Comparison of ENCODE assay signal across 1 cellular context in the genomic region with DNA sequence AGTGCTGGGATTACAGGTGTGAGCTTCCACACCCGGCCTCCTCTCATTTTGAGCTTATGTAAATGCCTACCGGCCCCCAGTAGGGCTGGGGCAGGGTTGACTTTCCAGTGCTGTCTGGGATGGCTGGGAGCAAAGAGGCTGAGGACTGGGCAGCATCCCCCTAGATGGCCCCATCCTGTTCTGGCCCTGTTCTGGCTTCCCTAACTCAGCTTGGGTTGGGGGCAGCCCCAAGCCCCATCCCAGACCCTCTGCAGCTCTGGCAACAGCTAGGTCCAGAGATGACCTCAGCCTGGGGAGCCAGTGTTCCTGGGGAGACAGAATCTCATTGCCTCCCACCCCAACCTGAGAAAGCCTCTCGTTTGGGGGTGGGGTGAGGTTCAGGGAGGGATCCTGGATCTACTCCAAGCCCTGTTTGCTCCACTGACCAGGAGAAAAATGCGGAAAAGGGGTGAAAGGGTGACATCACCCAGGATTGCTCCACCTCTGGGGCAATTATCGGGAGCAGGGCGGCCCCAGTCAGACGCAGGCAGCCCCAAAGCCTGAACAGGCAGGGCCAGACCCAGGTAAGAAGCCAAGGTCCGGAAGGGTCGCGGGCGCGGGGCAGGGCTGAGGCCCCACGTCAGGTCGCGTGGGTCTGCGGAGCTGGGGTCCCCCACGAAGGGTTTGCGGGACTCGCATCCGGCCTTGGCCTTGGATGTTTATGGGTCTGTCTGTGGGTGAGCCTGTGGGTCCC.
TF ChIP-seq lines count a peak whose summit lies in the region.

Gene PNPLA2, plus strand, starts transcription at position 519 of the 733 bp plus-strand sequence. CDS start 805 bp downstream, outside the sequence.

TF ChIP-seq in HepG2, 621 proteins besides CTCF, POLR2A, EP300 and RAD21 (continued from another document and continues in another):
- TF ChIP-seq ZBED4 (CRISPR knock-in tag; IDR thresholded peaks at IDR 0.05; ENCODE audit: borderline replicate concordance) (0 out of 2 replicates have a peak, but pooled peaks have one; percentile 10), ZBTB10 (CRISPR knock-in tag; IDR thresholded peaks at IDR 0.05; ENCODE audit: borderline replicate concordance) (peak; percentile 89), KLF11 (CRISPR knock-in tag; IDR thresholded peaks at IDR 0.05) (no peak), ZNF101 (CRISPR knock-in tag; IDR thresholded peaks at IDR 0.05; ENCODE audit: borderline replicate concordance, low read depth) (no peak), ZMYM2 (CRISPR knock-in tag; IDR thresholded peaks at IDR 0.05) (0 out of 2 replicates have a peak, but pooled peaks have one; percentile 21), GATAD2A (CRISPR knock-in tag; IDR thresholded peaks at IDR 0.05) (peak; percentile 37; the same call in 1 of the 2 replicates), ZNF143 (CRISPR knock-in tag; IDR thresholded peaks at IDR 0.05) (no peak), ZBTB40 (IDR thresholded peaks at IDR 0.05) (no peak), ZBTB40 (CRISPR knock-in tag; IDR thresholded peaks at IDR 0.05) (peak; percentile 73), ELF1 (CRISPR knock-in tag; IDR thresholded peaks at IDR 0.05) (peak; percentile 80), ZNF232 (CRISPR knock-in tag; IDR thresholded peaks at IDR 0.05; ENCODE audit: borderline replicate concordance) (no peak), ZNF800 (CRISPR knock-in tag; IDR thresholded peaks at IDR 0.05) (no peak), JUN (CRISPR knock-in tag; IDR thresholded peaks at IDR 0.05) (peak; percentile 88; the same call in 1 of the 2 replicates), PHF5A (CRISPR knock-in tag; IDR thresholded peaks at IDR 0.05; ENCODE audit: low read depth, unreplicated experiment) (peak; percentile 7), YEATS2 (CRISPR knock-in tag; IDR thresholded peaks at IDR 0.05; ENCODE audit: borderline replicate concordance) (peak; percentile 29; the same call in 1 of the 2 replicates), KLF15 (CRISPR knock-in tag; IDR thresholded peaks at IDR 0.05; ENCODE audit: borderline replicate concordance) (peak; percentile 77; the same call in 1 of the 2 replicates), XBP1 (CRISPR knock-in tag; IDR thresholded peaks at IDR 0.05) (no peak), ZNF138 (CRISPR knock-in tag; IDR thresholded peaks at IDR 0.05; ENCODE audit: low read depth) (no peak), ELF4 (CRISPR knock-in tag; IDR thresholded peaks at IDR 0.05; ENCODE audit: borderline replicate concordance) (peak; percentile 66; the same call in 1 of the 2 replicates), PPARG (CRISPR knock-in tag; conservative IDR thresholded peaks at IDR 0.05) (peak; percentile 49; the same call in 1 of the 2 replicates), HOXA3 (CRISPR knock-in tag; IDR thresholded peaks at IDR 0.05) (peak; percentile 18; the same call in 1 of the 2 replicates), ZNF883 (CRISPR knock-in tag; IDR thresholded peaks at IDR 0.05; ENCODE audit: not compliant biosample characterization) (peak; percentile 22), TBX3 (IDR thresholded peaks at IDR 0.05; ENCODE audit: borderline replicate concordance) (no peak), ADNP (CRISPR knock-in tag; IDR thresholded peaks at IDR 0.05) (no peak), GATA4 (IDR thresholded peaks at IDR 0.05; ENCODE audit: borderline replicate concordance, low read depth) (0 out of 2 replicates have a peak, but pooled peaks have one; percentile 27), SALL1 (CRISPR knock-in tag; IDR thresholded peaks at IDR 0.05) (peak; percentile 26; the same call in 1 of the 2 replicates), IRF9 (CRISPR knock-in tag; IDR thresholded peaks at IDR 0.05; ENCODE audit: borderline replicate concordance) (no peak), ZNF274 (CRISPR knock-in tag; IDR thresholded peaks at IDR 0.05) (no peak)
- TF ChIP-seq, protein P1, sequence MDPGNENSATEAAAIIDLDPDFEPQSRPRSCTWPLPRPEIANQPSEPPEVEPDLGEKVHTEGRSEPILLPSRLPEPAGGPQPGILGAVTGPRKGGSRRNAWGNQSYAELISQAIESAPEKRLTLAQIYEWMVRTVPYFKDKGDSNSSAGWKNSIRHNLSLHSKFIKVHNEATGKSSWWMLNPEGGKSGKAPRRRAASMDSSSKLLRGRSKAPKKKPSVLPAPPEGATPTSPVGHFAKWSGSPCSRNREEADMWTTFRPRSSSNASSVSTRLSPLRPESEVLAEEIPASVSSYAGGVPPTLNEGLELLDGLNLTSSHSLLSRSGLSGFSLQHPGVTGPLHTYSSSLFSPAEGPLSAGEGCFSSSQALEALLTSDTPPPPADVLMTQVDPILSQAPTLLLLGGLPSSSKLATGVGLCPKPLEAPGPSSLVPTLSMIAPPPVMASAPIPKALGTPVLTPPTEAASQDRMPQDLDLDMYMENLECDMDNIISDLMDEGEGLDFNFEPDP (CRISPR knock-in tag; conservative IDR thresholded peaks at IDR 0.05): 0 out of 2 replicates have a peak, but pooled peaks have one; percentile 79
- TF ChIP-seq, protein P2, sequence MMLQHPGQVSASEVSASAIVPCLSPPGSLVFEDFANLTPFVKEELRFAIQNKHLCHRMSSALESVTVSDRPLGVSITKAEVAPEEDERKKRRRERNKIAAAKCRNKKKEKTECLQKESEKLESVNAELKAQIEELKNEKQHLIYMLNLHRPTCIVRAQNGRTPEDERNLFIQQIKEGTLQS (CRISPR knock-in tag; IDR thresholded peaks at IDR 0.05): peak; percentile 92
- TF ChIP-seq, protein P3, sequence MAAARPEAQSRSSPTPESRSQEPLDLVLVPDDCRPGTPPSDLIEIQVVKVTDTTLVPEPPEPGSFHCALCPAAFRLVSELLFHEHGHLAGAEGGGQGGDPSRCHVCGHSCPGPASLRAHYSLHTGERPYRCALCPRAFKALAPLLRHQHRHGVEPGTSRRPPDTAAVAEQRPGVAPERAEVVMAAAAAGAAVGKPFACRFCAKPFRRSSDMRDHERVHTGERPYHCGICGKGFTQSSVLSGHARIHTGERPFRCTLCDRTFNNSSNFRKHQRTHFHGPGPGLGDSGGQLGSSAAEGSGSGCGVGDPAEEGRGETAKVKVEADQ (CRISPR knock-in tag; IDR thresholded peaks at IDR 0.05; ENCODE audit: borderline replicate concordance): no peak
